In genomic region chr3:50676031-50676705, GRCh38 we compare ENCODE assay signal across 1 cellular context.
A peak's percentile ranks its signal among the peaks of the same experiment; 100 is the strongest.
TF ChIP-seq lines count a peak whose summit lies in the region.

No MANE protein-coding gene starts in this region.

TF ChIP-seq in GM23338, 12 proteins besides CTCF, POLR2A, EP300 and RAD21 (continued from another document):
- TF ChIP-seq ZNF462 (CRISPR knock-in tag; IDR thresholded peaks at IDR 0.05), result 0 out of 2 replicates have a peak, but pooled peaks have one; percentile 35
- TF ChIP-seq EZH2 (IDR thresholded peaks at IDR 0.05; ENCODE audit: low read depth, unreplicated experiment), result no peak
- TF ChIP-seq JUNB (IDR thresholded peaks at IDR 0.05; ENCODE audit: unreplicated experiment), result no peak
